8 cellular contexts compared by ENCODE assay signal in the genomic region with DNA sequence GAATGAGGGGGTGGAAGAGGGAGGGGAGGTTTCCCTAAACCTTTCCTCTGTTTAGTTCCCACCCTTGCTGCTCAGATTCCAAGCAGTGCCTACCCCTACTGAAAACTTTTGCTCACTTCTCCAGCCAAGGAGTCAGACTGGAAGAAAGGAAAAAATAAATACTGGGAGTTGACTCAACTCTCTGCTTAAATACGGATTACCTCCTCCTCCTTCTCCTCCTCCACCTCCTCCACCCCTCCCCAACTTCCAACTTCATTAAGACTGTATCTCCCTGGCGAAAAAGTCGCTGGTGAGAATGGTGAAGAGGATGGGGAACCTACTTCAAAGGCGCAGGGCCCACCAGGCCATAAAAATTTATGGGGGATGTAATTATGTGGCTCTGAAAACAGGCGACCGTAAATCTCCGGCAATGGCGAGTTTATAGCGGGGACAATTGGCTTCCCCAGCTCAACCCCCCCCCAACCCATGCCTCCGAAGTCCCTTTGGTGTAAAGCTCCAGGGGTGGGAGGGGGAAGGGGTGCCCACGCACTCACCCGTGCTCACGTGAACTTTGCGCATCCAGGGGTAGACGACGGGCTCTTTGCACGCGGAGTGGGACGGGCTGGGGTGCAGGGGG. TPM values are rescaled to one million over a fixed set of nuclear protein-coding genes. Genes with fewer than 3 reads are reported as not detected.
DNase-seq lines count a peak whose midpoint lies in the region; ATAC-seq and TF ChIP-seq lines count a peak whose summit lies in the region.

No MANE protein-coding gene starts in this region.

- WGBS in adrenal gland, 4 donors: 3 to 16% (median 5%) methylated on average over 8 to 19 of the region's 19 CpGs

- H3K4me1 ChIP-seq in adrenal gland (replicated peaks in 1 of 2) (peaks cover 3 to 30% of the 10 kb centered on the region in 2 donors), mononuclear cell (ENCODE audit: insufficient read depth, low read length) (peaks cover 42% of the 10 kb centered on the region)

- H3K27ac ChIP-seq in adrenal gland: peak overlapping the region in 3 of 5 donors; percentile 45 to 87 (median 83)

- intact Hi-C loops in adrenal gland (cut with DNase I): loop anchor here (5.0 kb wide), 1 partner anchor 35 kb away; no protein-coding TSS in a partner anchor

- ATAC-seq in HG03280 (IDR thresholded peaks at IDR 0.05; ENCODE audit: unreplicated experiment) (peak; percentile 6), HG03565 (IDR thresholded peaks at IDR 0.05; ENCODE audit: unreplicated experiment) (no peak), GM19455 (IDR thresholded peaks at IDR 0.05; ENCODE audit: unreplicated experiment) (no peak), GM18519 (IDR thresholded peaks at IDR 0.05; ENCODE audit: low FRiP score, unreplicated experiment) (no peak)

- DNase-seq in AG20443 (ENCODE audit: low spot score) (peak; percentile 40), adrenal gland (peak in 2 of 7 donors; percentile 46), SK-N-DZ (ENCODE audit: low spot score) (no peak)

- no peak for TF ChIP-seq CTCF in adrenal gland (IDR thresholded peaks at IDR 0.05)

- no peaks in the 10 kb centered on the region for H3K36me3 ChIP-seq in adrenal gland (replicated peaks in 1 of 2)

- no peak for TF ChIP-seq POLR2A in adrenal gland (IDR thresholded peaks at IDR 0.05)

- H3K4me3 ChIP-seq in adrenal gland: peak overlapping the region in 3 of 4 donors; percentile 45 to 85 (median 62)
- H3K4me3 ChIP-seq in mononuclear cell (ENCODE audit: low read length): peak overlapping the region; percentile 56

- H3K27me3 ChIP-seq in adrenal gland (no peaks in the 10 kb centered on the region), mononuclear cell (ENCODE audit: insufficient read depth, low read length) (peaks cover 70% of the 10 kb centered on the region)

- H3K9me3 ChIP-seq in adrenal gland (replicated peaks in 1 of 3) (no peaks in the 10 kb centered on the region), mononuclear cell (ENCODE audit: low read depth, low read length) (no peaks in the 10 kb centered on the region)

RNA-seq across cellular contexts. Expression of a gene that starts 0.7 kb away (rescaled TPM):
- 1 to 10 TPM; 1.7 to 9.8 (median 3.3) TPM for total RNA-seq in adrenal gland
- 1 to 10 TPM; 3.1 to 4.7 (median 4.5) TPM for polyA plus RNA-seq in adrenal gland
- 0.31 TPM for total RNA-seq in mononuclear cell
- polyA plus RNA-seq in SK-N-DZ (2014; cell fraction: cytosol; rRNA removed): not detected in 2 replicates
- polyA plus RNA-seq in SK-N-DZ (2014; cell fraction: nucleus; rRNA removed): not detected in 2 replicates

RNA-seq across cellular contexts. Expression of a gene that starts 12.6 kb away (rescaled TPM):
- total RNA-seq in adrenal gland (10 to 100 TPM in 4 of 8 donors, 1 to 10 TPM in 4; 2.3 to 18.8 (median 8.8) TPM), mononuclear cell (0.94 TPM)
- 10 to 100 TPM in 2 of 3 donors, 1 to 10 TPM in 1; 3.3 to 28.8 (median 11.4) TPM for polyA plus RNA-seq in adrenal gland
- polyA plus RNA-seq in SK-N-DZ (2014; cell fraction: cytosol; rRNA removed): not detected in 2 replicates
- not detected in 2 replicates for polyA plus RNA-seq in SK-N-DZ (2014; cell fraction: nucleus; rRNA removed)

RNA-seq across cellular contexts. Expression of a gene that starts 16.1 kb away (rescaled TPM):
- total RNA-seq in adrenal gland (1 to 10 TPM in 6 of 8 donors, under 1 TPM in 2; 0.12 to 4.8 (median 2.7) TPM), mononuclear cell (not detected)
- polyA plus RNA-seq in adrenal gland: 10 to 100 TPM in 1 of 3 donors, 1 to 10 TPM in 2; 4.2 to 10.5 (median 5.6) TPM
- polyA plus RNA-seq in SK-N-DZ (2014; cell fraction: cytosol; rRNA removed): not detected in 2 replicates
- polyA plus RNA-seq in SK-N-DZ (2014; cell fraction: nucleus; rRNA removed): not detected in 2 replicates

RNA-seq across cellular contexts. Expression of a gene that starts 27.3 kb away (rescaled TPM):
- 10 to 100 TPM in 6 of 8 donors, 1 to 10 TPM in 2; 6.3 to 20.3 (median 12.4) TPM for total RNA-seq in adrenal gland
- 10 to 100 TPM; 10.9 to 23.1 (median 11.9) TPM for polyA plus RNA-seq in adrenal gland
- total RNA-seq in mononuclear cell: not detected
- polyA plus RNA-seq in SK-N-DZ (2014; cell fraction: cytosol; rRNA removed): not detected in 2 replicates
- not detected in 2 replicates for polyA plus RNA-seq in SK-N-DZ (2014; cell fraction: nucleus; rRNA removed)

RNA-seq across cellular contexts. Expression of a gene that starts 32.5 kb away (rescaled TPM):
- total RNA-seq in adrenal gland: 10 to 100 TPM; 10.6 to 61.1 (median 29.0) TPM
- 10 to 100 TPM; 17.9 to 73.6 (median 24.2) TPM for polyA plus RNA-seq in adrenal gland
- 7.6 TPM for total RNA-seq in mononuclear cell
- polyA plus RNA-seq in SK-N-DZ (2014; cell fraction: cytosol; rRNA removed): 0.09 TPM in 1 of 2 replicates, not detected in the other
- polyA plus RNA-seq in SK-N-DZ (2014; cell fraction: nucleus; rRNA removed): 0.85 TPM in 1 of 2 replicates, not detected in the other
